In the genomic region with DNA sequence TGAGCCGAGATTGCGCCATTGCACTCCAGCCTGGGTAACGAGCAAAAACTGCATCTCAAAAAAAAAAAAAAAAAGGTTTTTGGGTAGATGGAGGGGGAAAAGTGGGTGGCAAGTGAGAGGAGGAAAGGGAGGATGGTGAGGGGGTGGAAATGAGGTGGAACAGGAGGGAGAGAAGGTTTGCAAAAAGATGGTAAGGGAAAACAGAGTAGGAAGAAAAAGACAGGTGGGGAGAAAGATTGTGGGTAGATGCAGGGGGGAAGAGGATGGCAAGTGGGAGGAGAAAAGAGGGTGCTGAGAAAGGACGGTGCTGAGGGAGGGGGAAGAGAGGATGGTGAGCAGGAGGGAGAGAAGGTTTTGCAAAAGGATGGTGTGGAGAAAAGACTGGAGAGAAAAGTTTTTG, we compare ENCODE assay signal across 18 cellular contexts. TPM values are rescaled to one million over a fixed set of nuclear protein-coding genes. Genes with fewer than 3 reads are reported as not detected.
A peak's percentile ranks its signal among the peaks of the same experiment; 100 is the strongest.
DNase-seq lines count a peak whose midpoint lies in the region; ATAC-seq and TF ChIP-seq lines count a peak whose summit lies in the region.
"Had no signal": no experiment of that assay in that cellular context is flagged by ENCODE, and none has a peak within 500 bp of the region (broad histone marks: within the 10 kb centered on the region; RNA-seq: fewer than 3 reads in every experiment).

No MANE protein-coding gene starts in this region.

- no peaks in the 10 kb centered on the region for H3K4me1 ChIP-seq in HEK293 (ENCODE audit: control insufficient read depth, insufficient read depth, low read length)
- H3K4me1 ChIP-seq: HAP-1 had no signal

- H3K4me3 Mint-ChIP-seq in natural killer cell treated with Interleukin-12 subunit alpha and Interleukin-12 subunit beta and Interleukin-15 and Interleukin-18, amount 100 ng/mL, for 72 hours: peak overlapping the region; percentile 21
- no peak overlapping the region for H3K4me3 Mint-ChIP-seq in natural killer cell
- peak overlapping the region; percentile 20 for H3K4me3 Mint-ChIP-seq in activated T-helper 17 cell treated with anti-CD3 and anti-CD28 coated beads, Interleukin-2, amount 50 U/mL, for 72 hours

- no peaks in the 10 kb centered on the region for H3K36me3 Mint-ChIP-seq in natural killer cell treated with Interleukin-12 subunit alpha and Interleukin-12 subunit beta and Interleukin-15 and Interleukin-18, amount 100 ng/mL, for 72 hours
- no peaks in the 10 kb centered on the region for H3K36me3 Mint-ChIP-seq in natural killer cell
- no peaks in the 10 kb centered on the region for H3K36me3 Mint-ChIP-seq in activated T-helper 17 cell treated with anti-CD3 and anti-CD28 coated beads, Interleukin-2, amount 50 U/mL, for 72 hours (ENCODE audit: low read depth)
- H3K36me3 Mint-ChIP-seq: CD4-positive, alpha-beta memory T cell had no signal

- no peak overlapping the region for H3K4me3 ChIP-seq in HEK293 (ENCODE audit: low read depth, low read length)
- H3K4me3 ChIP-seq: GM12878, HAP-1 had no signal

- no peaks in the 10 kb centered on the region for H3K9me3 ChIP-seq in HEK293 (ENCODE audit: control insufficient read depth, insufficient read depth, low read depth, low read length)
- H3K9me3 ChIP-seq: HAP-1 had no signal

- H3K9me3 Mint-ChIP-seq in natural killer cell treated with Interleukin-12 subunit alpha and Interleukin-12 subunit beta and Interleukin-15 and Interleukin-18, amount 100 ng/mL, for 72 hours: no peaks in the 10 kb centered on the region
- H3K9me3 Mint-ChIP-seq in natural killer cell: no peaks in the 10 kb centered on the region
- no peaks in the 10 kb centered on the region for H3K9me3 Mint-ChIP-seq in activated T-helper 17 cell treated with anti-CD3 and anti-CD28 coated beads, Interleukin-2, amount 50 U/mL, for 72 hours
- H3K9me3 Mint-ChIP-seq: CD4-positive, alpha-beta memory T cell had no signal

- TF ChIP-seq CTCF in natural killer cell (IDR thresholded peaks at IDR 0.05) (no peak), HEK293 (tag by site-specific recombination; IDR thresholded peaks at IDR 0.05) (no peak)

- H3K4me1 Mint-ChIP-seq in natural killer cell treated with Interleukin-12 subunit alpha and Interleukin-12 subunit beta and Interleukin-15 and Interleukin-18, amount 100 ng/mL, for 72 hours (ENCODE audit: low read depth in 2 of 2): peaks cover 14 to 27% of the 10 kb centered on the region in 2 donors
- peaks cover 0 to 28% of the 10 kb centered on the region in 2 donors for H3K4me1 Mint-ChIP-seq in natural killer cell
- peaks cover 12% of the 10 kb centered on the region for H3K4me1 Mint-ChIP-seq in activated T-helper 17 cell treated with anti-CD3 and anti-CD28 coated beads, Interleukin-2, amount 50 U/mL, for 72 hours
- H3K4me1 Mint-ChIP-seq: CD4-positive, alpha-beta memory T cell had no signal

- H3K27ac ChIP-seq in HEK293 (ENCODE audit: extremely low read depth, low read depth, low read length): no peak overlapping the region

- POLR2A ChIA-PET in HEK293 (lab: Yijun Ruan, JAX): no interaction called here

- no peak for ATAC-seq in natural killer cell treated with Interleukin-12 subunit alpha and Interleukin-12 subunit beta and Interleukin-15 and Interleukin-18, amount 100 ng/mL, for 72 hours
- ATAC-seq in natural killer cell (no peak), HG03108 (IDR thresholded peaks at IDR 0.05; ENCODE audit: unreplicated experiment) (no peak), GM21526 (IDR thresholded peaks at IDR 0.05; ENCODE audit: low FRiP score, unreplicated experiment) (no peak), HG02870 (IDR thresholded peaks at IDR 0.05; ENCODE audit: unreplicated experiment) (no peak)
- ATAC-seq in activated T-helper 17 cell treated with anti-CD3 and anti-CD28 coated beads, Interleukin-2, amount 50 U/mL, for 72 hours (replicated peaks): no peak

- intact Hi-C loops in natural killer cell (cut with micrococcal nuclease): no loop called here

- no peak overlapping the region for H3K27ac Mint-ChIP-seq in natural killer cell treated with Interleukin-12 subunit alpha and Interleukin-12 subunit beta and Interleukin-15 and Interleukin-18, amount 100 ng/mL, for 72 hours
- no peak overlapping the region for H3K27ac Mint-ChIP-seq in natural killer cell
- no peak overlapping the region for H3K27ac Mint-ChIP-seq in activated T-helper 17 cell treated with anti-CD3 and anti-CD28 coated beads, Interleukin-2, amount 50 U/mL, for 72 hours

- CTCF ChIA-PET in HEK293 (lab: Yijun Ruan, JAX): interaction anchor here (0.7 kb wide), 1 partner anchor 442 kb away, joined by 3 read pairs; no protein-coding TSS in a partner anchor

- H3K36me3 ChIP-seq in HEK293 (ENCODE audit: control insufficient read depth in 2 of 2, insufficient read depth in 1 of 2, low read length in 2 of 2): no peaks in the 10 kb centered on the region
- H3K36me3 ChIP-seq: HAP-1 had no signal

- DNase-seq in natural killer cell treated with Interleukin-12 subunit alpha and Interleukin-12 subunit beta and Interleukin-15 and Interleukin-18, amount 100 ng/mL, for 72 hours (ENCODE audit: low spot score): no peak
- no peak for DNase-seq in natural killer cell
- DNase-seq: C1 segment of cervical spinal cord; CD4-positive, alpha-beta memory T cell; COR-L47; DMS153; DND-41; GDM1; GOT3 had no signal

- H3K27me3 Mint-ChIP-seq in natural killer cell treated with Interleukin-12 subunit alpha and Interleukin-12 subunit beta and Interleukin-15 and Interleukin-18, amount 100 ng/mL, for 72 hours: peaks cover 27 to 30% of the 10 kb centered on the region in 2 donors
- peaks cover 5 to 20% of the 10 kb centered on the region in 2 donors for H3K27me3 Mint-ChIP-seq in natural killer cell (ENCODE audit: low read depth in 2 of 2)
- peaks cover 19% of the 10 kb centered on the region for H3K27me3 Mint-ChIP-seq in activated T-helper 17 cell treated with anti-CD3 and anti-CD28 coated beads, Interleukin-2, amount 50 U/mL, for 72 hours

TF ChIP-seq in HEK293, 187 proteins besides CTCF, POLR2A, EP300 and RAD21:
- TF ChIP-seq ZNF391 (tag by site-specific recombination; IDR thresholded peaks at IDR 0.05; ENCODE audit: borderline replicate concordance, low read depth) (no peak), ZFHX2 (tag by site-specific recombination; conservative IDR thresholded peaks at IDR 0.05) (peak; percentile 86), ZNF133 (tag by site-specific recombination; IDR thresholded peaks at IDR 0.05) (no peak), PRDM1 (tag by site-specific recombination; IDR thresholded peaks at IDR 0.05) (0 out of 2 replicates have a peak, but pooled peaks have one; percentile 42), ZNF202 (tag by site-specific recombination; IDR thresholded peaks at IDR 0.05; ENCODE audit: borderline replicate concordance) (no peak), EGR2 (tag by site-specific recombination; IDR thresholded peaks at IDR 0.05; ENCODE audit: low read depth) (peak; percentile 96), ZNF621 (tag by site-specific recombination; IDR thresholded peaks at IDR 0.05) (no peak), ZNF791 (tag by site-specific recombination; IDR thresholded peaks at IDR 0.05) (no peak)

RNA-seq across cellular contexts. Expression of a gene that starts 57.8 kb away (rescaled TPM):
- not detected for total RNA-seq in natural killer cell treated with Interleukin-12 subunit alpha and Interleukin-12 subunit beta and Interleukin-15 and Interleukin-18, amount 100 ng/mL, for 72 hours
- not detected for total RNA-seq in natural killer cell
- not detected for total RNA-seq in activated T-helper 17 cell treated with anti-CD3 and anti-CD28 coated beads, Interleukin-2, amount 50 U/mL, for 72 hours
- total RNA-seq: A172; A673; CD4-positive, alpha-beta memory T cell; GM12878 had no signal
